Comparison of ENCODE assay signal across 8 cellular contexts in the genomic region with DNA sequence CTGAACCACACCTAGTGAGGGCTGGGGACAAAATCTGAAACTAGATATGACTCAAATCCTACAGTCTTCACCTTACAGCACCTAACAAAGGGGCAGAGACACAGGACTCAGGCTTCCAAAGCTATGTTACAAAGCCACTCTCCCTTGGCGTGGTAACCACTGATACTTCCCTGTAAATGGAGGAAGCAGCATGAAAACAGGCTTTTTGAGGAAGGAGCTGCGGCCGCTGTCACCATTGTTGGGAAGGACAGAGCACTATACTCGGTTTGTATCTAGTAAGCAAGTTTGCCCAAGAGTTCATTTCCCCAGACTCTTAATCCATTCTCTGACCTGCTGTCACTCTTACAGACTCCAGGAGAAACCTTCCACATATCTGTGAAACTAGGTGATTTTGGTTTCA.
A peak's percentile ranks its signal among the peaks of the same experiment; 100 is the strongest.
DNase-seq lines count a peak whose midpoint lies in the region; ATAC-seq and TF ChIP-seq lines count a peak whose summit lies in the region.
"Had no signal": no experiment of that assay in that cellular context is flagged by ENCODE, and none has a peak within 500 bp of the region (broad histone marks: within the 10 kb centered on the region; RNA-seq: fewer than 3 reads in every experiment).

No MANE protein-coding gene starts in this region.

- no peak overlapping the region for H2AFZ ChIP-seq in OCI-LY3 (ENCODE audit: low read depth, low read length)

- H3K79me2 ChIP-seq in OCI-LY3 (ENCODE audit: low read length), result no peaks in the 10 kb centered on the region

- no peaks in the 10 kb centered on the region for H4K20me1 ChIP-seq in OCI-LY3 (ENCODE audit: insufficient read depth, low read length)

- no peak for TF ChIP-seq CTCF in right atrium auricular region (IDR thresholded peaks at IDR 0.05)
- no peak for TF ChIP-seq CTCF in OCI-LY3 (IDR thresholded peaks at IDR 0.05; ENCODE audit: low read depth, low read length)
- no peak for TF ChIP-seq CTCF in left lung (IDR thresholded peaks at IDR 0.05)

- no peaks in the 10 kb centered on the region for H3K36me3 ChIP-seq in right atrium auricular region
- no peaks in the 10 kb centered on the region for H3K36me3 ChIP-seq in OCI-LY3 (replicated peaks; ENCODE audit: low read depth, low read length)
- H3K36me3 ChIP-seq in left lung, result no peaks in the 10 kb centered on the region
- H3K36me3 ChIP-seq: Peyer's patch had no signal

- H3K27me3 ChIP-seq in right atrium auricular region (no peaks in the 10 kb centered on the region), OCI-LY3 (ENCODE audit: low read depth, low read length) (no peaks in the 10 kb centered on the region), left lung (no peaks in the 10 kb centered on the region)
- H3K27me3 ChIP-seq: Peyer's patch had no signal

- ATAC-seq in Right ventricle myocardium inferior (peak; percentile 22), left lung (peak; percentile 52)

- intact Hi-C loops in Right ventricle myocardium inferior (cut with DNase I), result loop anchor here (2.0 to 5.0 kb wide), 2 partner anchors 119 to 705 kb away; no protein-coding TSS in a partner anchor
- intact Hi-C loops in left lung (cut with DNase I), result no loop called here

- H3K4me2 ChIP-seq in OCI-LY3 (ENCODE audit: low read length), result peak overlapping the region; percentile 22

- no peaks in the 10 kb centered on the region for H3K9me3 ChIP-seq in right atrium auricular region
- H3K9me3 ChIP-seq in OCI-LY3 (ENCODE audit: insufficient read depth, low read length), result no peaks in the 10 kb centered on the region
- no peaks in the 10 kb centered on the region for H3K9me3 ChIP-seq in left lung
- H3K9me3 ChIP-seq: Peyer's patch had no signal

- no peak overlapping the region for H3K9ac ChIP-seq in OCI-LY3 (ENCODE audit: low read length)

- H3K4me3 ChIP-seq in right atrium auricular region, result no peak overlapping the region
- no peak overlapping the region for H3K4me3 ChIP-seq in OCI-LY3 (ENCODE audit: low read length)
- H3K4me3 ChIP-seq in left lung, result no peak overlapping the region
- H3K4me3 ChIP-seq: Peyer's patch had no signal

- peak; percentile 80 for DNase-seq in Right ventricle myocardium inferior (ENCODE audit: missing footprints)
- DNase-seq in right atrium auricular region (ENCODE audit: low spot score), result no peak
- DNase-seq in left lung, result peak in 1 of 2 donors; percentile 52
- DNase-seq in activated CD4-positive, alpha-beta T cell treated with anti-CD3 and anti-CD28 coated beads for 1 hour, result no peak
- no peak for DNase-seq in NCI-H2171 treated with DMSO at 0.1 percent for 48 hours (lab: John Stamatoyannopoulos, UW)
- no peak for DNase-seq in GDM1 (lab: John Stamatoyannopoulos, UW)

- H3K4me1 ChIP-seq in right atrium auricular region, result peaks cover 0 to 3% of the 10 kb centered on the region in 2 donors
- peaks cover 20% of the 10 kb centered on the region for H3K4me1 ChIP-seq in OCI-LY3 (ENCODE audit: low read length)
- H3K4me1 ChIP-seq in left lung, result peaks cover 0 to 7% of the 10 kb centered on the region in 2 donors
- H3K4me1 ChIP-seq: Peyer's patch had no signal

- H3K27ac ChIP-seq in right atrium auricular region, result no peak overlapping the region
- no peak overlapping the region for H3K27ac ChIP-seq in OCI-LY3 (ENCODE audit: low read length)
- H3K27ac ChIP-seq in left lung, result no peak overlapping the region
- H3K27ac ChIP-seq: Peyer's patch had no signal
